ENCODE assay signal across 1 cellular context in genomic region chr18:51321696-51322095, GRCh38.
TF ChIP-seq lines count a peak whose summit lies in the region.

No MANE protein-coding gene starts in this region.

TF ChIP-seq in GM23338, 12 proteins besides CTCF, POLR2A, EP300 and RAD21 (continued from another document):
- TF ChIP-seq, protein P1, sequence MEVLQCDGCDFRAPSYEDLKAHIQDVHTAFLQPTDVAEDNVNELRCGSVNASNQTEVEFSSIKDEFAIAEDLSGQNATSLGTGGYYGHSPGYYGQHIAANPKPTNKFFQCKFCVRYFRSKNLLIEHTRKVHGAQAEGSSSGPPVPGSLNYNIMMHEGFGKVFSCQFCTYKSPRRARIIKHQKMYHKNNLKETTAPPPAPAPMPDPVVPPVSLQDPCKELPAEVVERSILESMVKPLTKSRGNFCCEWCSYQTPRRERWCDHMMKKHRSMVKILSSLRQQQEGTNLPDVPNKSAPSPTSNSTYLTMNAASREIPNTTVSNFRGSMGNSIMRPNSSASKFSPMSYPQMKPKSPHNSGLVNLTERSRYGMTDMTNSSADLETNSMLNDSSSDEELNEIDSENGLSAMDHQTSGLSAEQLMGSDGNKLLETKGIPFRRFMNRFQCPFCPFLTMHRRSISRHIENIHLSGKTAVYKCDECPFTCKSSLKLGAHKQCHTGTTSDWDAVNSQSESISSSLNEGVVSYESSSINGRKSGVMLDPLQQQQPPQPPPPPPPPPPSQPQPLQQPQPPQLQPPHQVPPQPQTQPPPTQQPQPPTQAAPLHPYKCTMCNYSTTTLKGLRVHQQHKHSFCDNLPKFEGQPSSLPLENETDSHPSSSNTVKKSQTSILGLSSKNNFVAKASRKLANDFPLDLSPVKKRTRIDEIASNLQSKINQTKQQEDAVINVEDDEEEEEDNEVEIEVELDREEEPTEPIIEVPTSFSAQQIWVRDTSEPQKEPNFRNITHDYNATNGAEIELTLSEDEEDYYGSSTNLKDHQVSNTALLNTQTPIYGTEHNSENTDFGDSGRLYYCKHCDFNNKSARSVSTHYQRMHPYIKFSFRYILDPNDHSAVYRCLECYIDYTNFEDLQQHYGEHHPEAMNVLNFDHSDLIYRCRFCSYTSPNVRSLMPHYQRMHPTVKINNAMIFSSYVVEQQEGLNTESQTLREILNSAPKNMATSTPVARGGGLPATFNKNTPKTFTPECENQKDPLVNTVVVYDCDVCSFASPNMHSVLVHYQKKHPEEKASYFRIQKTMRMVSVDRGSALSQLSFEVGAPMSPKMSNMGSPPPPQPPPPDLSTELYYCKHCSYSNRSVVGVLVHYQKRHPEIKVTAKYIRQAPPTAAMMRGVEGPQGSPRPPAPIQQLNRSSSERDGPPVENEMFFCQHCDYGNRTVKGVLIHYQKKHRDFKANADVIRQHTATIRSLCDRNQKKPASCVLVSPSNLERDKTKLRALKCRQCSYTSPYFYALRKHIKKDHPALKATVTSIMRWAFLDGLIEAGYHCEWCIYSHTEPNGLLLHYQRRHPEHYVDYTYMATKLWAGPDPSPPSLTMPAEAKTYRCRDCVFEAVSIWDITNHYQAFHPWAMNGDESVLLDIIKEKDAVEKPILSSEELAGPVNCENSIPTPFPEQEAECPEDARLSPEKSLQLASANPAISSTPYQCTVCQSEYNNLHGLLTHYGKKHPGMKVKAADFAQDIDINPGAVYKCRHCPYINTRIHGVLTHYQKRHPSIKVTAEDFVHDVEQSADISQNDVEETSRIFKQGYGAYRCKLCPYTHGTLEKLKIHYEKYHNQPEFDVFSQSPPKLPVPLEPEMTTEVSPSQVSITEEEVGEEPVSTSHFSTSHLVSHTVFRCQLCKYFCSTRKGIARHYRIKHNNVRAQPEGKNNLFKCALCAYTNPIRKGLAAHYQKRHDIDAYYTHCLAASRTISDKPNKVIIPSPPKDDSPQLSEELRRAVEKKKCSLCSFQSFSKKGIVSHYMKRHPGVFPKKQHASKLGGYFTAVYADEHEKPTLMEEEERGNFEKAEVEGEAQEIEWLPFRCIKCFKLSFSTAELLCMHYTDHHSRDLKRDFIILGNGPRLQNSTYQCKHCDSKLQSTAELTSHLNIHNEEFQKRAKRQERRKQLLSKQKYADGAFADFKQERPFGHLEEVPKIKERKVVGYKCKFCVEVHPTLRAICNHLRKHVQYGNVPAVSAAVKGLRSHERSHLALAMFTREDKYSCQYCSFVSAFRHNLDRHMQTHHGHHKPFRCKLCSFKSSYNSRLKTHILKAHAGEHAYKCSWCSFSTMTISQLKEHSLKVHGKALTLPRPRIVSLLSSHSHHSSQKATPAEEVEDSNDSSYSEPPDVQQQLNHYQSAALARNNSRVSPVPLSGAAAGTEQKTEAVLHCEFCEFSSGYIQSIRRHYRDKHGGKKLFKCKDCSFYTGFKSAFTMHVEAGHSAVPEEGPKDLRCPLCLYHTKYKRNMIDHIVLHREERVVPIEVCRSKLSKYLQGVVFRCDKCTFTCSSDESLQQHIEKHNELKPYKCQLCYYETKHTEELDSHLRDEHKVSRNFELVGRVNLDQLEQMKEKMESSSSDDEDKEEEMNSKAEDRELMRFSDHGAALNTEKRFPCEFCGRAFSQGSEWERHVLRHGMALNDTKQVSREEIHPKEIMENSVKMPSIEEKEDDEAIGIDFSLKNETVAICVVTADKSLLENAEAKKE (CRISPR knock-in tag; IDR thresholded peaks at IDR 0.05): no peak
- TF ChIP-seq ETS1 (IDR thresholded peaks at IDR 0.05): no peak
- no peak for TF ChIP-seq ZNF114 (CRISPR knock-in tag; IDR thresholded peaks at IDR 0.05)
- no peak for TF ChIP-seq CREB1 (CRISPR knock-in tag; IDR thresholded peaks at IDR 0.05; ENCODE audit: low read depth)
- no peak for TF ChIP-seq STAT1 (IDR thresholded peaks at IDR 0.05; ENCODE audit: unreplicated experiment)
